Comparison of ENCODE assay signal across 16 cellular contexts in genomic region chr14:56359245-56359644, GRCh38.
A peak's percentile ranks its signal among the peaks of the same experiment; 100 is the strongest.
DNase-seq lines count a peak whose midpoint lies in the region; ATAC-seq, FAIRE-seq and TF ChIP-seq lines count a peak whose summit lies in the region.
"Had no signal": no experiment of that assay in that cellular context is flagged by ENCODE, and none has a peak within 500 bp of the region (broad histone marks: within the 10 kb centered on the region; RNA-seq: fewer than 3 reads in every experiment).

No MANE protein-coding gene starts in this region.

- no peak overlapping the region for H3K27ac ChIP-seq in GM12878 (ENCODE audit: control insufficient read depth, insufficient read depth)
- H3K27ac ChIP-seq: cardiac muscle cell, VCaP had no signal

- no peak for TF ChIP-seq CTCF in GM12878 (IDR thresholded peaks at IDR 0.05 in 2 of 3, conservative IDR thresholded peaks at IDR 0.05 in 1 of 3; ENCODE audit: control insufficient read depth in 2 of 3, extremely low read depth in 1 of 3, insufficient read depth in 1 of 3, low read depth in 3 of 3, low read length in 3 of 3)

- in situ Hi-C loops in GM12878 (cut with MboI), result no loop called here

- H3K9ac ChIP-seq in GM12878 (ENCODE audit: control insufficient read depth, insufficient read depth, low read length), result no peak overlapping the region

- no peaks in the 10 kb centered on the region for H3K36me3 ChIP-seq in GM12878 (ENCODE audit: control insufficient read depth in 2 of 2, insufficient read depth in 2 of 2, low read length in 1 of 2)
- H3K36me3 ChIP-seq: cardiac muscle cell had no signal

- no peak overlapping the region for H2AFZ ChIP-seq in GM12878 (ENCODE audit: control insufficient read depth, low read depth, low read length)

- no peaks in the 10 kb centered on the region for H4K20me1 ChIP-seq in GM12878 (ENCODE audit: control insufficient read depth, insufficient read depth)

- no peak for TF ChIP-seq RAD21 in GM12878 (IDR thresholded peaks at IDR 0.05; ENCODE audit: insufficient read depth, low read depth, low read length)

- WGBS in GM12878 (ENCODE audit: insufficient coverage, insufficient replicate concordance, low lambda C conversion rate, missing lambda C conversion rate), result 0% methylated on average over 1 of the region's 1 CpG

- H3K9me3 ChIP-seq in GM12878 (replicated peaks; ENCODE audit: control insufficient read depth, insufficient read depth, low read length), result no peaks in the 10 kb centered on the region

- H3K27me3 ChIP-seq in GM12878 (replicated peaks in 1 of 2; ENCODE audit: control insufficient read depth in 2 of 2, insufficient read depth in 2 of 2, low read length in 1 of 2), result no peaks in the 10 kb centered on the region; a peak in 1 of 4 replicates
- H3K27me3 ChIP-seq: cardiac muscle cell had no signal

- intact Hi-C loops in GM12878 (cut with micrococcal nuclease; ENCODE audit: unreplicated experiment), result no loop called here

- CTCF ChIA-PET in GM12878 (lab: Yijun Ruan, JAX), result no interaction called here

- TF ChIP-seq POLR2A in GM12878 (IDR thresholded peaks at IDR 0.05; ENCODE audit: low read depth, low read length), result no peak

- RAD21 ChIA-PET in GM12878 (lab: Charles Lee; ENCODE audit: unreplicated experiment), result no interaction called here

- no peak for TF ChIP-seq EP300 in GM12878 (IDR thresholded peaks at IDR 0.05; ENCODE audit: borderline replicate concordance in 1 of 2, control insufficient read depth in 1 of 2, low read depth in 2 of 2, low read length in 2 of 2)

- DNase-seq in GM12878 (ENCODE audit: low read depth, low spot score) (no peak), GM19240 (ENCODE audit: insufficient read length, low spot score) (no peak), NCI-H146 (lab: John Stamatoyannopoulos, UW) (no peak)
- DNase-seq: activated effector memory CD4-positive, alpha-beta T cell treated with Interleukin-2 at 50 U/mL for 16 hours; left cardiac atrium; NCI-H1694 treated with DMSO at 0.1 percent for 48 hours; NCI-H748 treated with DMSO at 0.1 percent for 48 hours; SHP77 treated with DMSO at 0.1 percent for 48 hours had no signal

- H3K4me2 ChIP-seq in GM12878 (ENCODE audit: control insufficient read depth, insufficient read depth), result no peak overlapping the region

- no peak overlapping the region for H3K4me3 ChIP-seq in GM12878
- H3K4me3 ChIP-seq: cardiac muscle cell had no signal

- no peaks in the 10 kb centered on the region for H3K4me1 ChIP-seq in GM12878 (ENCODE audit: control insufficient read depth, insufficient read depth, low read length)

- no TSS peak for BruUV-seq in GM12878 (replicated peaks; lab: Mats Ljungman, UMichigan)

- POLR2A ChIA-PET in GM12878 (lab: Charles Lee), result no interaction called here

- no peak for FAIRE-seq in GM12878 (lab: Jason Lieb, UNC)
- FAIRE-seq: G401.6, H1 had no signal

- SMC1A ChIA-PET in GM12878 (lab: Charles Lee; ENCODE audit: uncharacterized antibody, unreplicated experiment), result no interaction called here

- ATAC-seq in GM18511 (IDR thresholded peaks at IDR 0.05; ENCODE audit: unreplicated experiment) (peak; percentile 50), GM19438 (IDR thresholded peaks at IDR 0.05; ENCODE audit: low read depth, unreplicated experiment) (peak; percentile 91), HG03460 (IDR thresholded peaks at IDR 0.05; ENCODE audit: unreplicated experiment) (peak; percentile 85), GM12878 (peak; percentile 59), GM18867 (IDR thresholded peaks at IDR 0.05; ENCODE audit: unreplicated experiment) (no peak)
- ATAC-seq: left cardiac atrium had no signal

- no peaks in the 10 kb centered on the region for H3K79me2 ChIP-seq in GM12878 (ENCODE audit: control insufficient read depth, insufficient read depth, low read length)

TF ChIP-seq in GM12878, 131 proteins besides CTCF, POLR2A, EP300 and RAD21:
- TF ChIP-seq KLF5 (IDR thresholded peaks at IDR 0.05; ENCODE audit: partially characterized antibody) (no peak), JUNB (IDR thresholded peaks at IDR 0.05) (peak; percentile 17; the same call in 1 of the 2 replicates), NFYA (IDR thresholded peaks at IDR 0.05; ENCODE audit: borderline replicate concordance, low read depth, low read length) (no peak), HDGF (IDR thresholded peaks at IDR 0.05) (no peak), RUNX3 (IDR thresholded peaks at IDR 0.05; ENCODE audit: low read length) (peak; percentile 64)
- TF ChIP-seq, protein P1, sequence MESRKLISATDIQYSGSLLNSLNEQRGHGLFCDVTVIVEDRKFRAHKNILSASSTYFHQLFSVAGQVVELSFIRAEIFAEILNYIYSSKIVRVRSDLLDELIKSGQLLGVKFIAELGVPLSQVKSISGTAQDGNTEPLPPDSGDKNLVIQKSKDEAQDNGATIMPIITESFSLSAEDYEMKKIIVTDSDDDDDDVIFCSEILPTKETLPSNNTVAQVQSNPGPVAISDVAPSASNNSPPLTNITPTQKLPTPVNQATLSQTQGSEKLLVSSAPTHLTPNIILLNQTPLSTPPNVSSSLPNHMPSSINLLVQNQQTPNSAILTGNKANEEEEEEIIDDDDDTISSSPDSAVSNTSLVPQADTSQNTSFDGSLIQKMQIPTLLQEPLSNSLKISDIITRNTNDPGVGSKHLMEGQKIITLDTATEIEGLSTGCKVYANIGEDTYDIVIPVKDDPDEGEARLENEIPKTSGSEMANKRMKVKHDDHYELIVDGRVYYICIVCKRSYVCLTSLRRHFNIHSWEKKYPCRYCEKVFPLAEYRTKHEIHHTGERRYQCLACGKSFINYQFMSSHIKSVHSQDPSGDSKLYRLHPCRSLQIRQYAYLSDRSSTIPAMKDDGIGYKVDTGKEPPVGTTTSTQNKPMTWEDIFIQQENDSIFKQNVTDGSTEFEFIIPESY (IDR thresholded peaks at IDR 0.05), result no peak
TF ChIP-seq in GM12878: peak in this region for 2.
